In genomic region chr17:42311240-42312034, GRCh38 we compare ENCODE assay signal across 1 cellular context.
TF ChIP-seq lines count a peak whose summit lies in the region.

No MANE protein-coding gene starts in this region.

TF ChIP-seq in K562, 482 proteins besides CTCF, POLR2A, EP300 and RAD21 (continued from another document and continues in another):
- TF ChIP-seq ATF4 (CRISPR knock-in tag; IDR thresholded peaks at IDR 0.05) (no peak), MEF2D (tag; conservative IDR thresholded peaks at IDR 0.05; ENCODE audit: low read depth) (no peak), ZNF184 (CRISPR knock-in tag; IDR thresholded peaks at IDR 0.05) (no peak), PATZ1 (CRISPR knock-in tag; IDR thresholded peaks at IDR 0.05; ENCODE audit: borderline replicate concordance) (no peak), E2F8 (IDR thresholded peaks at IDR 0.05; ENCODE audit: low read depth, partially characterized antibody) (no peak), POU5F1 (IDR thresholded peaks at IDR 0.05; ENCODE audit: borderline replicate concordance, low read depth, low read length, partially characterized antibody) (no peak), DACH1 (IDR thresholded peaks at IDR 0.05; ENCODE audit: partially characterized antibody) (peak; percentile 60), FOXK2 (conservative IDR thresholded peaks at IDR 0.05 in 1 of 2, IDR thresholded peaks at IDR 0.05 in 1 of 2; ENCODE audit: low read depth in 2 of 2) (peak; percentile 64 to 67; a peak in 3 of 4 replicates), RFX1 (IDR thresholded peaks at IDR 0.05) (no peak), HNRNPH1 (optimal IDR thresholded peaks at IDR 0.05; ENCODE audit: low read depth, low read length) (no peak), TAF9B (IDR thresholded peaks at IDR 0.05; ENCODE audit: partially characterized antibody) (peak; percentile 57), KLF16 (IDR thresholded peaks at IDR 0.05) (no peak), STAG1 (CRISPR knock-in tag; IDR thresholded peaks at IDR 0.05; ENCODE audit: borderline replicate concordance) (no peak), ZNF146 (CRISPR knock-in tag; IDR thresholded peaks at IDR 0.05; ENCODE audit: unreplicated experiment) (no peak), PYGO2 (tag; IDR thresholded peaks at IDR 0.05) (no peak), XRCC3 (IDR thresholded peaks at IDR 0.05) (no peak), CLOCK (CRISPR knock-in tag; IDR thresholded peaks at IDR 0.05; ENCODE audit: borderline replicate concordance) (no peak), PHF20 (IDR thresholded peaks at IDR 0.05; ENCODE audit: partially characterized antibody) (no peak), E2F6 (IDR thresholded peaks at IDR 0.05; ENCODE audit: borderline replicate concordance in 1 of 2, extremely low read depth in 1 of 2, insufficient read depth in 1 of 2, insufficient read length in 1 of 2, low read depth in 1 of 2, low read length in 1 of 2, poor library complexity in 1 of 2, severe bottlenecking in 1 of 2) (peak; percentile 59 to 82), SNRNP70 (optimal IDR thresholded peaks at IDR 0.05; ENCODE audit: low read depth, low read length) (no peak), HNRNPLL (IDR thresholded peaks at IDR 0.05; ENCODE audit: low read depth, low read length, poor library complexity, severe bottlenecking) (peak; percentile 75), WHSC1 (IDR thresholded peaks at IDR 0.05; ENCODE audit: low read length) (no peak), ZC3H4 (CRISPR knock-in tag; IDR thresholded peaks at IDR 0.05; ENCODE audit: borderline replicate concordance) (no peak), MXI1 (IDR thresholded peaks at IDR 0.05; ENCODE audit: low read depth, low read length) (0 out of 2 replicates have a peak, but pooled peaks have one; percentile 49), ZNF384 (IDR thresholded peaks at IDR 0.05; ENCODE audit: low read depth, low read length) (peak; percentile 5; the same call in 1 of the 2 replicates), SRSF1 (IDR thresholded peaks at IDR 0.05; ENCODE audit: low read depth, low read length) (no peak), ID3 (CRISPR knock-in tag; IDR thresholded peaks at IDR 0.05) (no peak), ID3 (tag; IDR thresholded peaks at IDR 0.05) (no peak), VEZF1 (CRISPR knock-in tag; IDR thresholded peaks at IDR 0.05) (peak; percentile 46; the same call in 1 of the 2 replicates), RFX5 (IDR thresholded peaks at IDR 0.05; ENCODE audit: low read depth, low read length) (no peak), CBX2 (IDR thresholded peaks at IDR 0.05; ENCODE audit: insufficient read depth, low read length, poor library complexity, severe bottlenecking) (no peak), ZNF778 (CRISPR knock-in tag; IDR thresholded peaks at IDR 0.05) (no peak), TCF3 (CRISPR knock-in tag; IDR thresholded peaks at IDR 0.05) (peak; percentile 29; the same call in 1 of the 2 replicates), ZNF175 (CRISPR knock-in tag; IDR thresholded peaks at IDR 0.05; ENCODE audit: low read depth) (no peak), ELK3 (CRISPR knock-in tag; IDR thresholded peaks at IDR 0.05) (no peak), TAF7 (tag; IDR thresholded peaks at IDR 0.05) (no peak), RBFOX2 (IDR thresholded peaks at IDR 0.05; ENCODE audit: low read depth, low read length) (no peak), THRAP3 (IDR thresholded peaks at IDR 0.05; ENCODE audit: borderline replicate concordance) (no peak), NR1H2 (CRISPR knock-in tag; IDR thresholded peaks at IDR 0.05) (no peak), MTF1 (CRISPR knock-in tag; IDR thresholded peaks at IDR 0.05; ENCODE audit: borderline replicate concordance) (no peak), TEAD2 (tag; IDR thresholded peaks at IDR 0.05) (no peak), CBFB (CRISPR knock-in tag; IDR thresholded peaks at IDR 0.05) (no peak), EHMT2 (IDR thresholded peaks at IDR 0.05) (no peak), ZNF584 (CRISPR knock-in tag; IDR thresholded peaks at IDR 0.05; ENCODE audit: low read depth) (no peak), JUND (IDR thresholded peaks at IDR 0.05; ENCODE audit: borderline replicate concordance, low read depth, low read length) (peak; percentile 77), JUND (tag; IDR thresholded peaks at IDR 0.05; ENCODE audit: borderline replicate concordance, low read depth, low read length) (peak; percentile 74; the same call in 2 of the 3 replicates), BCLAF1 (IDR thresholded peaks at IDR 0.05; ENCODE audit: borderline replicate concordance in 1 of 2, control insufficient read depth in 1 of 2, low read depth in 2 of 2, low read length in 1 of 2) (0 out of 4 replicates have a peak, but pooled peaks of 1 of the 2 experiments have one; percentile 19), NR3C1 (CRISPR knock-in tag; IDR thresholded peaks at IDR 0.05) (no peak), RBM34 (IDR thresholded peaks at IDR 0.05; ENCODE audit: borderline replicate concordance, insufficient read depth, low read length) (no peak), ZBTB43 (CRISPR knock-in tag; IDR thresholded peaks at IDR 0.05) (no peak), DPF2 (IDR thresholded peaks at IDR 0.05) (peak; percentile 44; the same call in 1 of the 2 replicates), MED1 (CRISPR knock-in tag; IDR thresholded peaks at IDR 0.05; ENCODE audit: borderline replicate concordance) (no peak), ZNF507 (tag; conservative IDR thresholded peaks at IDR 0.05) (no peak), RBBP5 (IDR thresholded peaks at IDR 0.05; ENCODE audit: borderline replicate concordance, insufficient read depth, low read length, poor library complexity, severe bottlenecking) (no peak), ZKSCAN8 (CRISPR knock-in tag; IDR thresholded peaks at IDR 0.05) (peak; percentile 59)
